Comparison of ENCODE assay signal across 21 cellular contexts in genomic region chr17:54848368-54848987, GRCh38. TPM values are rescaled to one million over a fixed set of nuclear protein-coding genes. Genes with fewer than 3 reads are reported as not detected.
"Had no signal": no experiment of that assay in that cellular context is flagged by ENCODE, and none has a peak within 500 bp of the region (broad histone marks: within the 10 kb centered on the region; RNA-seq: fewer than 3 reads in every experiment).

No MANE protein-coding gene starts in this region.

- H3K27me3 ChIP-seq: ovary, right atrium auricular region, right lobe of liver, tibial nerve, uterus had no signal

- H3K4me2 ChIP-seq: smooth muscle cell had no signal

- H3K4me3 ChIP-seq: left ventricle myocardium inferior, lung, mucosa of descending colon, ovary, right atrium auricular region, right lobe of liver, smooth muscle cell, tibial nerve, uterus had no signal

- H3K4me1 ChIP-seq: left ventricle myocardium inferior, right atrium auricular region, tibial nerve, uterus had no signal

- H3K9me3 ChIP-seq: left ventricle myocardium inferior, mucosa of descending colon, ovary, right atrium auricular region, right lobe of liver, tibial nerve, uterus had no signal

- DNase-seq: islet precursor cell; left ventricle myocardium inferior; midbrain; mucosa of descending colon; naive thymus-derived CD4-positive, alpha-beta T cell; ovary; right lobe of liver; stimulated activated CD4-positive, alpha-beta T cell treated with anti-CD3 and anti-CD28 coated beads, Interleukin-1b, Interleukin-23, amount 100 ng/mL, for 48 hours; stimulated activated CD4-positive, alpha-beta T cell treated with anti-CD3 and anti-CD28 coated beads, Interleukin-2, amount 100 ng/mL, for 48 hours; stimulated activated CD4-positive, alpha-beta T cell treated with anti-CD3 and anti-CD28 coated beads, Interleukin-4, amount 100 ng/mL, for 4 hours; stimulated activated CD8-positive, alpha-beta memory T cell treated with anti-CD3 and anti-CD28 coated beads, Interleukin-4, amount 100 ng/mL, for 48 hours; stimulated activated naive CD4-positive, alpha-beta T cell treated with Interleukin-2 at 50 U/mL for 16 hours; stimulated activated naive CD8-positive, alpha-beta T cell treated with anti-CD3 and anti-CD28 coated beads, Interleukin-15, amount 100 ng/mL, for 72 hours; substantia nigra; uterus had no signal

- H3K36me3 ChIP-seq: left ventricle myocardium inferior, ovary, right atrium auricular region, right lobe of liver, tibial nerve, uterus had no signal

- ATAC-seq: mucosa of descending colon; naive thymus-derived CD4-positive, alpha-beta T cell; stimulated activated memory B cell treated with anti-CD40 and anti-IgM and Interleukin-4, amounts not matched to agents 10 μg/mL and 1 μg/mL and 100 μg/mL, for 72 hours; stimulated activated naive CD8-positive, alpha-beta T cell treated with anti-CD3 and anti-CD28 coated beads, Interleukin-15, amount 100 ng/mL, for 72 hours had no signal

- H3K27ac ChIP-seq: left ventricle myocardium inferior, ovary, right atrium auricular region, right lobe of liver, tibial nerve, uterus had no signal

RNA-seq across cellular contexts. Expression of gene TOM1L1, which starts 52.2 kb away (rescaled TPM):
- total RNA-seq: natural killer cell treated with Interleukin-12 subunit alpha and Interleukin-12 subunit beta and Interleukin-15 and Interleukin-18, amount 100 ng/mL, for 72 hours had no signal
- polyA plus RNA-seq: naive thymus-derived CD4-positive, alpha-beta T cell had no signal
